9 cellular contexts compared by ENCODE assay signal in the genomic region with DNA sequence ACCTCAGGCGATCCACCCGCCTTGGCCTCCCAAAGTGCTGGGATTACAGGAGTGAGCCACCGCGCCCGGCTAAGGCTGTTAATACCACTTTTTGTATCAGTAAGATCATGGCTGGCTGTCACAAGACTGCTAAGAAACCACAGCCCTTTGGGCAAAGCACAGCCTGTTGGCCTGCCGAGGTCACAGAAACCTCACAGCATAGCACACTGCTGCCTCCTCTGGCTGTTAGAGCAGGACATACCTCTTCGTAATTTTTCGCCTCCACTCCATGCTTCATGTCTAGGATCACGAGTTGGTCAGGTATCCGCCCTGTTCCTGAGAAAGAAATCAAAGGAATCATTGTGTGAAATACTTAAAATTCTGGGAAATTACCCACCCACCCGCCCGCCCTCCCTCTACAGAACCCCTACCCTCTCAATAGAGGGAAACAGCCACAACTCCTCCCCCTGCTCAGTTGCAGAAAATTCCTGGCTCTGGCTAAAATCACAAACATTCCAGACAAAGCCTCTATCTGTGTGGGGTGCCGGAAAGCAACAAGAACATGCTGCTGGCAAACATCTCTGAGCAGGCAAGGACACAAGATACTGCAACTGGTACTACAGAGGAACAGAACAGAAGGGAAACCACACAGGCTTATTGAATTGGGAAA. TPM values are rescaled to one million over a fixed set of nuclear protein-coding genes. Genes with fewer than 3 reads are reported as not detected.
DNase-seq lines count a peak whose midpoint lies in the region; ATAC-seq and TF ChIP-seq lines count a peak whose summit lies in the region.
"Had no signal": no experiment of that assay in that cellular context is flagged by ENCODE, and none has a peak within 500 bp of the region (broad histone marks: within the 10 kb centered on the region; RNA-seq: fewer than 3 reads in every experiment).

No MANE protein-coding gene starts in this region.

- DNase-seq in SK-N-SH (no peak), hypothalamus (lab: John Stamatoyannopoulos, UW) (peak in 49 of 51 donors; percentile 22 to 96 (median 72)), putamen (ENCODE audit: low spot score) (peak; percentile 95), NCI-H2107 (lab: John Stamatoyannopoulos, UW) (no peak), NCI-H1048 (lab: John Stamatoyannopoulos, UW) (no peak)
- DNase-seq in stimulated activated CD4-positive, alpha-beta T cell treated with anti-CD3 and anti-CD28 coated beads, Interleukin-15, amount 100 ng/mL, for 24 hours, result no peak

- H3K36me3 Mint-ChIP-seq in brain, result peaks cover 62% of the 10 kb centered on the region

- H3K4me2 ChIP-seq in SK-N-SH, result no peak overlapping the region

- peak overlapping the region in 4 of 5 experiments; percentile 35 to 55 (median 46) for H3K4me3 Mint-ChIP-seq in brain

- H3K27me3 Mint-ChIP-seq in brain, result no peaks in the 10 kb centered on the region

- no peaks in the 10 kb centered on the region for H3K9me2 ChIP-seq in SK-N-SH

- no peaks in the 10 kb centered on the region for H3K27me3 ChIP-seq in SK-N-SH (ENCODE audit: insufficient read depth)

- no peak for TF ChIP-seq CTCF in SK-N-SH (IDR thresholded peaks at IDR 0.05)
- no peak for TF ChIP-seq CTCF in brain (conservative IDR thresholded peaks at IDR 0.05)

- H3K4me3 ChIP-seq in SK-N-SH (ENCODE audit: low read depth in 2 of 2, low read length in 1 of 2), result no peak overlapping the region

- H3K36me3 ChIP-seq in SK-N-SH (replicated peaks in 1 of 2; ENCODE audit: control insufficient read depth in 1 of 2, insufficient read depth in 2 of 2, low read length in 1 of 2), result peaks cover 32 to 36% of the 10 kb centered on the region in 2 experiments

- no peak overlapping the region for H2AFZ ChIP-seq in SK-N-SH (ENCODE audit: low read depth)

- peaks cover 4% of the 10 kb centered on the region for H4K20me1 ChIP-seq in SK-N-SH (ENCODE audit: insufficient read depth)

- peak overlapping the region in 1 of 2 experiments; percentile 18; a peak in 1 of 4 replicates for H3K27ac ChIP-seq in SK-N-SH (ENCODE audit: low read depth in 2 of 2, low read length in 1 of 2)
- H3K27ac ChIP-seq: 22Rv1 had no signal

- 91% methylated on average over 12 of the region's 13 CpGs for WGBS in SK-N-SH (ENCODE audit: low lambda C conversion rate)

- peaks cover 48% of the 10 kb centered on the region for H3K79me2 ChIP-seq in SK-N-SH (ENCODE audit: insufficient read depth)

- peak overlapping the region; percentile 86 to 96 (median 87) for H3K27ac Mint-ChIP-seq in brain

- H3K9me3 ChIP-seq in SK-N-SH, result no peaks in the 10 kb centered on the region

- POLR2A ChIA-PET in SK-N-SH (lab: Yijun Ruan, JAX), result no interaction called here

- peak; percentile 80 for ATAC-seq in SK-N-SH treated with all-trans-retinoic acid at 6 μM for 48 hours

- no peaks in the 10 kb centered on the region for H3K9me3 Mint-ChIP-seq in brain

- H3K4me1 Mint-ChIP-seq in brain, result peaks cover 54% of the 10 kb centered on the region

- TF ChIP-seq RAD21 in SK-N-SH (IDR thresholded peaks at IDR 0.05; ENCODE audit: low read length), result no peak

- H3F3A ChIP-seq in SK-N-SH (replicated peaks; ENCODE audit: insufficient read depth), result no peaks in the 10 kb centered on the region

- no peak overlapping the region for H3K9ac ChIP-seq in SK-N-SH

- H3K4me1 ChIP-seq in SK-N-SH (ENCODE audit: control insufficient read depth in 1 of 2, insufficient read depth in 2 of 2, low read depth in 1 of 2, low read length in 1 of 2), result no peaks in the 10 kb centered on the region; a peak in 1 of 4 replicates

- CTCF ChIA-PET in SK-N-SH (lab: Yijun Ruan, JAX), result interaction anchor here (1.0 to 1.5 kb wide), 2 partner anchors 146 to 156 kb away, joined by 3 read pairs; no protein-coding TSS in a partner anchor

- no peak for TF ChIP-seq EP300 in SK-N-SH (IDR thresholded peaks at IDR 0.05; ENCODE audit: borderline replicate concordance in 1 of 2, low read depth in 1 of 2, low read length in 1 of 2)

TF ChIP-seq in SK-N-SH treated with all-trans-retinoic acid at 6 μM for 48 hours, 23 proteins besides CTCF, POLR2A, EP300 and RAD21:
- TF ChIP-seq ZFP3 (CRISPR knock-in tag; IDR thresholded peaks at IDR 0.05) (peak; percentile 95), TCF4 (CRISPR knock-in tag; IDR thresholded peaks at IDR 0.05; ENCODE audit: borderline replicate concordance) (no peak)

TF ChIP-seq in SK-N-SH, 30 proteins besides CTCF, POLR2A, EP300 and RAD21:
- TF ChIP-seq, protein P1, sequence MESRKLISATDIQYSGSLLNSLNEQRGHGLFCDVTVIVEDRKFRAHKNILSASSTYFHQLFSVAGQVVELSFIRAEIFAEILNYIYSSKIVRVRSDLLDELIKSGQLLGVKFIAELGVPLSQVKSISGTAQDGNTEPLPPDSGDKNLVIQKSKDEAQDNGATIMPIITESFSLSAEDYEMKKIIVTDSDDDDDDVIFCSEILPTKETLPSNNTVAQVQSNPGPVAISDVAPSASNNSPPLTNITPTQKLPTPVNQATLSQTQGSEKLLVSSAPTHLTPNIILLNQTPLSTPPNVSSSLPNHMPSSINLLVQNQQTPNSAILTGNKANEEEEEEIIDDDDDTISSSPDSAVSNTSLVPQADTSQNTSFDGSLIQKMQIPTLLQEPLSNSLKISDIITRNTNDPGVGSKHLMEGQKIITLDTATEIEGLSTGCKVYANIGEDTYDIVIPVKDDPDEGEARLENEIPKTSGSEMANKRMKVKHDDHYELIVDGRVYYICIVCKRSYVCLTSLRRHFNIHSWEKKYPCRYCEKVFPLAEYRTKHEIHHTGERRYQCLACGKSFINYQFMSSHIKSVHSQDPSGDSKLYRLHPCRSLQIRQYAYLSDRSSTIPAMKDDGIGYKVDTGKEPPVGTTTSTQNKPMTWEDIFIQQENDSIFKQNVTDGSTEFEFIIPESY (IDR thresholded peaks at IDR 0.05; ENCODE audit: borderline replicate concordance, low read depth), result no peak
- no peak for TF ChIP-seq NFIC (IDR thresholded peaks at IDR 0.05; ENCODE audit: borderline replicate concordance)
- TF ChIP-seq, protein P2, sequence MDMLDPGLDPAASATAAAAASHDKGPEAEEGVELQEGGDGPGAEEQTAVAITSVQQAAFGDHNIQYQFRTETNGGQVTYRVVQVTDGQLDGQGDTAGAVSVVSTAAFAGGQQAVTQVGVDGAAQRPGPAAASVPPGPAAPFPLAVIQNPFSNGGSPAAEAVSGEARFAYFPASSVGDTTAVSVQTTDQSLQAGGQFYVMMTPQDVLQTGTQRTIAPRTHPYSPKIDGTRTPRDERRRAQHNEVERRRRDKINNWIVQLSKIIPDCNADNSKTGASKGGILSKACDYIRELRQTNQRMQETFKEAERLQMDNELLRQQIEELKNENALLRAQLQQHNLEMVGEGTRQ (IDR thresholded peaks at IDR 0.05; ENCODE audit: borderline replicate concordance, low read depth, low read length), result no peak
- no peak for TF ChIP-seq ELF1 (IDR thresholded peaks at IDR 0.05)
- TF ChIP-seq, protein P3, sequence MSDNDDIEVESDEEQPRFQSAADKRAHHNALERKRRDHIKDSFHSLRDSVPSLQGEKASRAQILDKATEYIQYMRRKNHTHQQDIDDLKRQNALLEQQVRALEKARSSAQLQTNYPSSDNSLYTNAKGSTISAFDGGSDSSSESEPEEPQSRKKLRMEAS (IDR thresholded peaks at IDR 0.05; ENCODE audit: low read depth), result no peak
- no peak for TF ChIP-seq YY1 (IDR thresholded peaks at IDR 0.05; ENCODE audit: low read depth)
- no peak for TF ChIP-seq POLR2AphosphoS5 (IDR thresholded peaks at IDR 0.05; ENCODE audit: low read depth, low read length)
- no peak for TF ChIP-seq TAF1 (IDR thresholded peaks at IDR 0.05; ENCODE audit: borderline replicate concordance, low read depth, low read length)
- TF ChIP-seq RFX5 (IDR thresholded peaks at IDR 0.05; ENCODE audit: low read length), result no peak
- no peak for TF ChIP-seq TEAD4 (IDR thresholded peaks at IDR 0.05; ENCODE audit: borderline replicate concordance, insufficient read depth)
- TF ChIP-seq MXI1 (IDR thresholded peaks at IDR 0.05; ENCODE audit: low read depth, low read length), result no peak
- no peak for TF ChIP-seq GATA2 (CRISPR knock-in tag; IDR thresholded peaks at IDR 0.05)
- TF ChIP-seq, protein P4, sequence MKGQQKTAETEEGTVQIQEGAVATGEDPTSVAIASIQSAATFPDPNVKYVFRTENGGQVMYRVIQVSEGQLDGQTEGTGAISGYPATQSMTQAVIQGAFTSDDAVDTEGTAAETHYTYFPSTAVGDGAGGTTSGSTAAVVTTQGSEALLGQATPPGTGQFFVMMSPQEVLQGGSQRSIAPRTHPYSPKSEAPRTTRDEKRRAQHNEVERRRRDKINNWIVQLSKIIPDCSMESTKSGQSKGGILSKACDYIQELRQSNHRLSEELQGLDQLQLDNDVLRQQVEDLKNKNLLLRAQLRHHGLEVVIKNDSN (IDR thresholded peaks at IDR 0.05; ENCODE audit: borderline replicate concordance, low read depth), result no peak
- no peak for TF ChIP-seq CHD2 (IDR thresholded peaks at IDR 0.05; ENCODE audit: low read length, partially characterized antibody)
- TF ChIP-seq EZH2phosphoT487 (IDR thresholded peaks at IDR 0.05; ENCODE audit: borderline replicate concordance, low read depth), result no peak
- no peak for TF ChIP-seq SMC3 (IDR thresholded peaks at IDR 0.05; ENCODE audit: low read depth, low read length)
- no peak for TF ChIP-seq RXRA (IDR thresholded peaks at IDR 0.05; ENCODE audit: borderline replicate concordance, low read depth)
- TF ChIP-seq, protein P5, sequence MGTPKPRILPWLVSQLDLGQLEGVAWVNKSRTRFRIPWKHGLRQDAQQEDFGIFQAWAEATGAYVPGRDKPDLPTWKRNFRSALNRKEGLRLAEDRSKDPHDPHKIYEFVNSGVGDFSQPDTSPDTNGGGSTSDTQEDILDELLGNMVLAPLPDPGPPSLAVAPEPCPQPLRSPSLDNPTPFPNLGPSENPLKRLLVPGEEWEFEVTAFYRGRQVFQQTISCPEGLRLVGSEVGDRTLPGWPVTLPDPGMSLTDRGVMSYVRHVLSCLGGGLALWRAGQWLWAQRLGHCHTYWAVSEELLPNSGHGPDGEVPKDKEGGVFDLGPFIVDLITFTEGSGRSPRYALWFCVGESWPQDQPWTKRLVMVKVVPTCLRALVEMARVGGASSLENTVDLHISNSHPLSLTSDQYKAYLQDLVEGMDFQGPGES (IDR thresholded peaks at IDR 0.05; ENCODE audit: low read depth, low read length), result no peak

RNA-seq across cellular contexts. Expression of a gene that starts 20.7 kb away (rescaled TPM):
- polyA plus RNA-seq in SK-N-SH (2012; rRNA removed) (48.1 and 53.3 TPM in 2 replicates), brain (ENCODE audit: insufficient read depth, low read depth, low replicate concordance) (37.7 TPM)
- polyA plus RNA-seq in SK-N-SH (2012; cell fraction: cytosol; rRNA removed), result 50.2 and 51.3 TPM in 2 replicates
- 111 and 119 TPM in 2 replicates for polyA plus RNA-seq in SK-N-SH (2012; cell fraction: nucleus; rRNA removed)

RNA-seq across cellular contexts. Expression of a gene that starts 28.9 kb away (rescaled TPM):
- polyA plus RNA-seq in SK-N-SH (2012; rRNA removed) (168 and 287 TPM in 2 replicates), brain (ENCODE audit: insufficient read depth, low read depth, low replicate concordance) (227 TPM)
- polyA plus RNA-seq in SK-N-SH (2012; cell fraction: cytosol; rRNA removed), result 220 and 236 TPM in 2 replicates
- 84.3 and 162 TPM in 2 replicates for polyA plus RNA-seq in SK-N-SH (2012; cell fraction: nucleus; rRNA removed)

Comparison
In these comparisons a context has a peak if more than half of its experiments do, and no peak if none do; other contexts are left out.
1. DNase-seq: peak in hypothalamus (49 of 51) and putamen (single experiment); none in SK-N-SH (single experiment), NCI-H2107 (single experiment), NCI-H1048 (single experiment) and stimulated activated CD4-positive, alpha-beta T cell treated with anti-CD3 and anti-CD28 coated beads, Interleukin-15, amount 100 ng/mL, for 24 hours (single experiment).